10 cellular contexts compared by ENCODE assay signal in genomic region chr1:21938791-21939538, GRCh38. TPM values are rescaled to one million over a fixed set of nuclear protein-coding genes. Genes with fewer than 3 reads are reported as not detected.
DNase-seq lines count a peak whose midpoint lies in the region; ATAC-seq and TF ChIP-seq lines count a peak whose summit lies in the region.
"Had no signal": no experiment of that assay in that cellular context is flagged by ENCODE, and none has a peak within 500 bp of the region (broad histone marks: within the 10 kb centered on the region; RNA-seq: fewer than 3 reads in every experiment).

No MANE protein-coding gene starts in this region.

- in situ Hi-C loops in transverse colon (cut with MboI; ENCODE audit: low pct_ligation_motif_present in 1 of 4, low pct_unique_long_range_greater_than_20kb in 1 of 4, low sequenced_read_pairs in 3 of 4), result no loop called here

- WGBS in transverse colon (ENCODE audit: low coverage in 1 of 2), 2 donors, result 62 to 77% methylated on average over 5 to 10 of the region's 10 CpGs

- H3K27ac Mint-ChIP-seq in activated T-cell treated with anti-CD3 and anti-CD28 coated beads, Interleukin-2, amount 50 U/mL, for 24 hours, result no peak overlapping the region

- no peak for ATAC-seq in activated T-cell treated with anti-CD3 and anti-CD28 coated beads, Interleukin-2, amount 50 U/mL, for 4 hours
- ATAC-seq in HG03139 (IDR thresholded peaks at IDR 0.05; ENCODE audit: unreplicated experiment), result no peak

- TF ChIP-seq CTCF in colonic mucosa (IDR thresholded peaks at IDR 0.05) (no peak), transverse colon (IDR thresholded peaks at IDR 0.05) (no peak)

- no peaks in the 10 kb centered on the region for H3K9me3 Mint-ChIP-seq in activated T-cell treated with anti-CD3 and anti-CD28 coated beads, Interleukin-2, amount 50 U/mL, for 4 hours
- no peaks in the 10 kb centered on the region for H3K9me3 Mint-ChIP-seq in activated T-cell treated with anti-CD3 and anti-CD28 coated beads, Interleukin-2, amount 50 U/mL, for 24 hours

- H3K27me3 Mint-ChIP-seq in activated T-cell treated with anti-CD3 and anti-CD28 coated beads, Interleukin-2, amount 50 U/mL, for 4 hours (ENCODE audit: low read depth), result peaks cover 6% of the 10 kb centered on the region
- peaks cover 17% of the 10 kb centered on the region for H3K27me3 Mint-ChIP-seq in activated T-cell treated with anti-CD3 and anti-CD28 coated beads, Interleukin-2, amount 50 U/mL, for 24 hours

- H3K36me3 ChIP-seq in colonic mucosa (no peaks in the 10 kb centered on the region), mucosa of stomach (ENCODE audit: control insufficient read depth, insufficient read depth, low read length) (no peaks in the 10 kb centered on the region), transverse colon (no peaks in the 10 kb centered on the region)

- no peak for TF ChIP-seq POLR2A in transverse colon (IDR thresholded peaks at IDR 0.05)

- H3K4me3 ChIP-seq in colonic mucosa (no peak overlapping the region), mucosa of stomach (ENCODE audit: low read length) (no peak overlapping the region), transverse colon (no peak overlapping the region)

- H3K4me1 ChIP-seq in colonic mucosa (peaks cover 12% of the 10 kb centered on the region), mucosa of stomach (ENCODE audit: control insufficient read depth, insufficient read depth, low read length) (peaks cover 69% of the 10 kb centered on the region), transverse colon (peaks cover 15 to 63% (median 52%) of the 10 kb centered on the region in 4 donors)

- H3K36me3 Mint-ChIP-seq in activated T-cell treated with anti-CD3 and anti-CD28 coated beads, Interleukin-2, amount 50 U/mL, for 4 hours (ENCODE audit: insufficient read depth), result no peaks in the 10 kb centered on the region
- no peaks in the 10 kb centered on the region for H3K36me3 Mint-ChIP-seq in activated T-cell treated with anti-CD3 and anti-CD28 coated beads, Interleukin-2, amount 50 U/mL, for 24 hours (ENCODE audit: low read depth)

- H3K9ac ChIP-seq in colonic mucosa (ENCODE audit: low read depth in 2 of 2, low read length in 2 of 2), result peak overlapping the region; percentile 16 to 34
- peak overlapping the region; percentile 11 for H3K9ac ChIP-seq in mucosa of stomach (ENCODE audit: low read length)

- peaks cover 16% of the 10 kb centered on the region for H3K4me1 Mint-ChIP-seq in activated T-cell treated with anti-CD3 and anti-CD28 coated beads, Interleukin-2, amount 50 U/mL, for 4 hours (ENCODE audit: low read depth)
- H3K4me1 Mint-ChIP-seq in activated T-cell treated with anti-CD3 and anti-CD28 coated beads, Interleukin-2, amount 50 U/mL, for 24 hours (ENCODE audit: low read depth), result peaks cover 21% of the 10 kb centered on the region

- H3K4me3 Mint-ChIP-seq in activated T-cell treated with anti-CD3 and anti-CD28 coated beads, Interleukin-2, amount 50 U/mL, for 4 hours, result peak overlapping the region; percentile 87
- no peak overlapping the region for H3K4me3 Mint-ChIP-seq in activated T-cell treated with anti-CD3 and anti-CD28 coated beads, Interleukin-2, amount 50 U/mL, for 24 hours

- no peaks in the 10 kb centered on the region for H3K27me3 ChIP-seq in colonic mucosa
- H3K27me3 ChIP-seq in mucosa of stomach (ENCODE audit: control insufficient read depth, insufficient read depth, low read length), result no peaks in the 10 kb centered on the region
- H3K27me3 ChIP-seq in transverse colon, result no peaks in the 10 kb centered on the region

- no peak for DNase-seq in activated T-cell treated with anti-CD3 and anti-CD28 coated beads, Interleukin-2, amount 50 U/mL, for 4 hours
- no peak for DNase-seq in activated T-cell treated with anti-CD3 and anti-CD28 coated beads, Interleukin-2, amount 50 U/mL, for 24 hours
- DNase-seq in colonic mucosa (no peak), transverse colon (no peak), HPDE6-E6E7 (ENCODE audit: extremely low spot score) (no peak), OCI-M2 (lab: John Stamatoyannopoulos, UW; ENCODE audit: unreplicated experiment) (no peak)
- DNase-seq: NCI-H1436 treated with DMSO at 0.1 percent for 48 hours had no signal

- H3K9me3 ChIP-seq in colonic mucosa, result no peaks in the 10 kb centered on the region
- no peaks in the 10 kb centered on the region for H3K9me3 ChIP-seq in mucosa of stomach (ENCODE audit: control insufficient read depth, low read length)
- no peaks in the 10 kb centered on the region for H3K9me3 ChIP-seq in transverse colon

- no peak for TF ChIP-seq EP300 in transverse colon (IDR thresholded peaks at IDR 0.05; ENCODE audit: low read depth)

- intact Hi-C loops in colonic mucosa (cut with DNase I), result no loop called here
- intact Hi-C loops in transverse colon (cut with DNase I; ENCODE audit: low total_unique reads), result loop anchor here (5.0 kb wide), 1 partner anchor 37 kb away; no protein-coding TSS in a partner anchor

- H3K27ac ChIP-seq in colonic mucosa (peak overlapping the region; percentile 54), transverse colon (peak overlapping the region; percentile 80 to 98 (median 85))

RNA-seq across cellular contexts. Expression of gene HSPG2, which starts 1.9 kb away (rescaled TPM):
- total RNA-seq in activated T-cell treated with anti-CD3 and anti-CD28 coated beads, Interleukin-2, amount 50 U/mL, for 4 hours, result 1 to 10 TPM in 2 of 3 donors, under 1 TPM in 1; 0.92 to 1.7 (median 1.2) TPM
- 100 to 1,000 TPM; 148 to 152 TPM for total RNA-seq in colonic mucosa
- total RNA-seq in transverse colon, result 100 to 1,000 TPM; 107 to 343 (median 228) TPM

RNA-seq across cellular contexts. Expression of gene CELA3B, which starts 37.9 kb away (rescaled TPM):
- total RNA-seq in activated T-cell treated with anti-CD3 and anti-CD28 coated beads, Interleukin-2, amount 50 U/mL, for 4 hours, result 1 to 10 TPM; 2.2 to 5.3 (median 3.6) TPM
- total RNA-seq in colonic mucosa, result 10 to 100 TPM in 1 of 2 donors, under 1 TPM in 1; 0.42 to 16.7 TPM
- not detected for total RNA-seq in transverse colon
- total RNA-seq: cerebellum had no signal

Comparison
In these comparisons a context has a peak if more than half of its experiments do, and no peak if none do; other contexts are left out.
1. RNA of gene HSPG2, which starts 1.9 kb away (total RNA-seq): 107 to 343 TPM in transverse colon and 148 to 152 TPM in colonic mucosa; 0.92 to 1.7 TPM in activated T-cell treated with anti-CD3 and anti-CD28 coated beads, Interleukin-2, amount 50 U/mL, for 4 hours; every median in the first group is over 10 times any median in the second.